Comparison of ENCODE assay signal across 1 cellular context in genomic region chr1:45467353-45467752, GRCh38.
TF ChIP-seq lines count a peak whose summit lies in the region.

No MANE protein-coding gene starts in this region.

TF ChIP-seq in GM12878, 131 proteins besides CTCF, POLR2A, EP300 and RAD21:
- TF ChIP-seq, protein P1, sequence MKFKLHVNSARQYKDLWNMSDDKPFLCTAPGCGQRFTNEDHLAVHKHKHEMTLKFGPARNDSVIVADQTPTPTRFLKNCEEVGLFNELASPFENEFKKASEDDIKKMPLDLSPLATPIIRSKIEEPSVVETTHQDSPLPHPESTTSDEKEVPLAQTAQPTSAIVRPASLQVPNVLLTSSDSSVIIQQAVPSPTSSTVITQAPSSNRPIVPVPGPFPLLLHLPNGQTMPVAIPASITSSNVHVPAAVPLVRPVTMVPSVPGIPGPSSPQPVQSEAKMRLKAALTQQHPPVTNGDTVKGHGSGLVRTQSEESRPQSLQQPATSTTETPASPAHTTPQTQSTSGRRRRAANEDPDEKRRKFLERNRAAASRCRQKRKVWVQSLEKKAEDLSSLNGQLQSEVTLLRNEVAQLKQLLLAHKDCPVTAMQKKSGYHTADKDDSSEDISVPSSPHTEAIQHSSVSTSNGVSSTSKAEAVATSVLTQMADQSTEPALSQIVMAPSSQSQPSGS (IDR thresholded peaks at IDR 0.05; ENCODE audit: low read length), result peak; percentile 74
- TF ChIP-seq FOXM1 (IDR thresholded peaks at IDR 0.05; ENCODE audit: low read depth, low read length), result peak; percentile 59; the same call in 1 of the 2 replicates
- 0 out of 2 replicates have a peak, but pooled peaks have one; percentile 44 for TF ChIP-seq HDGF (IDR thresholded peaks at IDR 0.05)
- 0 out of 2 replicates have a peak, but pooled peaks have one; percentile 53 for TF ChIP-seq EED (IDR thresholded peaks at IDR 0.05; ENCODE audit: low read depth)
- TF ChIP-seq BACH1 (IDR thresholded peaks at IDR 0.05; ENCODE audit: borderline replicate concordance), result peak; percentile 26; the same call in 1 of the 2 replicates
- TF ChIP-seq MTA2 (IDR thresholded peaks at IDR 0.05; ENCODE audit: low read depth), result peak; percentile 88
- TF ChIP-seq ZNF217 (IDR thresholded peaks at IDR 0.05), result peak; percentile 67; the same call in 1 of the 2 replicates
- peak; percentile 87 for TF ChIP-seq NR2F1 (conservative IDR thresholded peaks at IDR 0.05)
- 0 out of 2 replicates have a peak, but pooled peaks have one; percentile 27 for TF ChIP-seq PKNOX1 (IDR thresholded peaks at IDR 0.05)
- TF ChIP-seq ZNF384 (IDR thresholded peaks at IDR 0.05; ENCODE audit: borderline replicate concordance, low read depth, low read length), result peak; percentile 77
- 0 out of 2 replicates have a peak, but pooled peaks have one; percentile 27 for TF ChIP-seq ZBED1 (IDR thresholded peaks at IDR 0.05; ENCODE audit: borderline replicate concordance)
- peak; percentile 50; the same call in 1 of the 2 replicates for TF ChIP-seq IKZF1 (conservative IDR thresholded peaks at IDR 0.05)
- TF ChIP-seq NFIC (IDR thresholded peaks at IDR 0.05; ENCODE audit: low read depth, low read length), result peak; percentile 86
- TF ChIP-seq CREM (IDR thresholded peaks at IDR 0.05; ENCODE audit: low read depth), result peak; percentile 56; the same call in 1 of the 2 replicates
- 0 out of 2 replicates have a peak, but pooled peaks have one; percentile 44 for TF ChIP-seq MTA3 (IDR thresholded peaks at IDR 0.05; ENCODE audit: borderline replicate concordance, low read length)
- peak; percentile 65 to 67; a peak in 2 of 4 replicates for TF ChIP-seq IKZF2 (IDR thresholded peaks at IDR 0.05)
- TF ChIP-seq BHLHE40 (IDR thresholded peaks at IDR 0.05; ENCODE audit: borderline replicate concordance in 1 of 2, low read depth in 2 of 2, low read length in 1 of 2), result peak; percentile 53 to 91; a peak in 3 of 4 replicates
- TF ChIP-seq PAX5 (IDR thresholded peaks at IDR 0.05; ENCODE audit: borderline replicate concordance, low read depth, low read length), result peak; percentile 53; the same call in 1 of the 2 replicates
- TF ChIP-seq SKIL (IDR thresholded peaks at IDR 0.05; ENCODE audit: low read depth, poor library complexity, severe bottlenecking), result peak; percentile 85
- 0 out of 2 replicates have a peak, but pooled peaks have one; percentile 25 for TF ChIP-seq IRF4 (IDR thresholded peaks at IDR 0.05; ENCODE audit: low read depth, low read length)
- 0 out of 2 replicates have a peak, but pooled peaks have one; percentile 42 for TF ChIP-seq DPF2 (IDR thresholded peaks at IDR 0.05)
- peak; percentile 76; the same call in 1 of the 2 replicates for TF ChIP-seq NBN (IDR thresholded peaks at IDR 0.05)
- peak; percentile 40; the same call in 1 of the 2 replicates for TF ChIP-seq BCL11A (IDR thresholded peaks at IDR 0.05; ENCODE audit: low read depth, low read length)
- TF ChIP-seq, protein P2, sequence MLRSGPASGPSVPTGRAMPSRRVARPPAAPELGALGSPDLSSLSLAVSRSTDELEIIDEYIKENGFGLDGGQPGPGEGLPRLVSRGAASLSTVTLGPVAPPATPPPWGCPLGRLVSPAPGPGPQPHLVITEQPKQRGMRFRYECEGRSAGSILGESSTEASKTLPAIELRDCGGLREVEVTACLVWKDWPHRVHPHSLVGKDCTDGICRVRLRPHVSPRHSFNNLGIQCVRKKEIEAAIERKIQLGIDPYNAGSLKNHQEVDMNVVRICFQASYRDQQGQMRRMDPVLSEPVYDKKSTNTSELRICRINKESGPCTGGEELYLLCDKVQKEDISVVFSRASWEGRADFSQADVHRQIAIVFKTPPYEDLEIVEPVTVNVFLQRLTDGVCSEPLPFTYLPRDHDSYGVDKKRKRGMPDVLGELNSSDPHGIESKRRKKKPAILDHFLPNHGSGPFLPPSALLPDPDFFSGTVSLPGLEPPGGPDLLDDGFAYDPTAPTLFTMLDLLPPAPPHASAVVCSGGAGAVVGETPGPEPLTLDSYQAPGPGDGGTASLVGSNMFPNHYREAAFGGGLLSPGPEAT (IDR thresholded peaks at IDR 0.05; ENCODE audit: low read depth), result peak; percentile 86
- peak; percentile 55 for TF ChIP-seq RELA (IDR thresholded peaks at IDR 0.05; ENCODE audit: borderline replicate concordance, partially characterized antibody)
- TF ChIP-seq CREB1 (IDR thresholded peaks at IDR 0.05; ENCODE audit: low read depth), result 0 out of 2 replicates have a peak, but pooled peaks have one; percentile 18
- TF ChIP-seq CBFB (IDR thresholded peaks at IDR 0.05; ENCODE audit: low read depth), result peak; percentile 22; the same call in 1 of the 2 replicates
- TF ChIP-seq MLLT1 (IDR thresholded peaks at IDR 0.05), result peak; percentile 82
- peak; percentile 93 for TF ChIP-seq RUNX3 (IDR thresholded peaks at IDR 0.05; ENCODE audit: low read length)
- TF ChIP-seq MEF2B (IDR thresholded peaks at IDR 0.05; ENCODE audit: partially characterized antibody, poor library complexity, severe bottlenecking), result peak; percentile 88
- TF ChIP-seq ATF7 (IDR thresholded peaks at IDR 0.05; ENCODE audit: low read depth), result peak; percentile 80
- TF ChIP-seq TBL1XR1 (IDR thresholded peaks at IDR 0.05; ENCODE audit: low read depth, low read length), result 0 out of 2 replicates have a peak, but pooled peaks have one; percentile 39
- peak; percentile 41; the same call in 1 of the 2 replicates for TF ChIP-seq MEF2A (IDR thresholded peaks at IDR 0.05; ENCODE audit: insufficient read depth, low read depth, low read length)
- peak; percentile 11 for TF ChIP-seq BCL3 (IDR thresholded peaks at IDR 0.05; ENCODE audit: borderline replicate concordance, insufficient read depth, low read depth, low read length, poor library complexity, severe bottlenecking)
- peak in 1 of 2 experiments; percentile 43; a peak in 1 of 4 replicates for TF ChIP-seq CEBPB (IDR thresholded peaks at IDR 0.05; ENCODE audit: borderline replicate concordance in 1 of 2, low read depth in 2 of 2, low read length in 2 of 2)
